ENCODE assay signal across 18 cellular contexts in the genomic region with DNA sequence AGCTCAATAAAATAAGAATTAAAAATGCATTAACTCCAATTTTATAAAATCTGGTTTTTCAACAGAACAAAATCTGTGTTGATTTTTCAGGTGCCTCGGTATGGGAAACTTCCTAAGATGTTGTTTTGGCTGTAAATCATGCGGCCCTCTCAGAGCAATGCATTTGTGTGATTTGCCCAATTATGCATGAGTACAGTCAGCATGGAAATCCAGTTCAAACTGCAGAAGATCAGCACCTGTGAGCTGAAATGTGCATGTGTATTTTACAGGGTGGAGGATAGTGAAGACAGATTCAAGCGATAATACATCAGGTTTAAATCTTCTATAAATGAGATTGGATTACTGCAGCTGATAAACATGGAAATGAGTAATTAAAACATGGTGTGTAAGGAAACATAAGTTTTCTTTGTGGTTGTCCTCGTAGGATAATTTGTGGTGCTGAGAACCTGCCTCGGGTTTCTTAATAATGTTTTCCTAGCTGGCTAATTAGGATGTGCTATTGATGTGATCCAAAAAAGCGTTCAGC.
"Had no signal": no experiment of that assay in that cellular context is flagged by ENCODE, and none has a peak within 500 bp of the region (broad histone marks: within the 10 kb centered on the region; RNA-seq: fewer than 3 reads in every experiment).

No MANE protein-coding gene starts in this region.

- ATAC-seq: activated CD4-positive, CD25-positive, alpha-beta regulatory T cell treated with anti-CD3 and anti-CD28 coated beads, Interleukin-2, amount 50 U/mL, for 24 hours; gastroesophageal sphincter; natural killer cell treated with Interleukin-12 subunit alpha and Interleukin-12 subunit beta and Interleukin-15 and Interleukin-18, amount 100 ng/mL, for 72 hours; stimulated activated naive B cell treated with anti-CD40 and anti-IgM and Interleukin-4, amounts not matched to agents 10 μg/mL and 1 μg/mL and 100 μg/mL, for 72 hours had no signal

- H3K4me3 ChIP-seq: coronary artery, esophagus muscularis mucosa, gastroesophageal sphincter, testis, vagina had no signal

- DNase-seq: activated CD4-positive, alpha-beta memory T cell treated with anti-CD3 and anti-CD28 coated beads, Interleukin-2, amount 10 ng/mL, durations not matched to agents 7 days and 5 days; activated CD4-positive, alpha-beta T cell treated with anti-CD3 and anti-CD28 coated beads, Interleukin-2, amount 10 ng/mL, durations not matched to agents 24 days and 14 days; activated effector memory CD4-positive, alpha-beta T cell treated with anti-CD3 and anti-CD28 coated beads, Interleukin-2, amount 50 U/mL, for 16 hours; activated naive CD4-positive, alpha-beta T cell treated with anti-CD3 and anti-CD28 coated beads, Interleukin-2, amount 50 U/mL, for 16 hours; activated T-cell treated with anti-CD3 and anti-CD28 coated beads for 4 hours; retina; stimulated activated CD4-positive, alpha-beta T cell treated with anti-CD3 and anti-CD28 coated beads, Interleukin-2, amount 100 ng/mL, for 48 hours; stimulated activated CD8-positive, alpha-beta memory T cell treated with anti-CD3 and anti-CD28 coated beads, Interleukin-4, amount 100 ng/mL, for 48 hours; stimulated activated naive B cell treated with anti-CD40 and anti-IgM and Interleukin-4, amounts not matched to agents 10 μg/mL and 1 μg/mL and 100 μg/mL, for 72 hours; T1000; testis; trophoblast cell had no signal

- H3K27ac ChIP-seq: coronary artery, esophagus muscularis mucosa, gastroesophageal sphincter, testis, vagina had no signal

- H3K4me1 ChIP-seq: esophagus muscularis mucosa, gastroesophageal sphincter, testis had no signal

- H3K36me3 ChIP-seq: esophagus muscularis mucosa, gastroesophageal sphincter, vagina had no signal

- H3K27me3 ChIP-seq: esophagus muscularis mucosa, gastroesophageal sphincter, testis, vagina had no signal

- H3K9me3 ChIP-seq: esophagus muscularis mucosa, gastroesophageal sphincter, testis, vagina had no signal
